Comparison of ENCODE assay signal across 11 cellular contexts in the genomic region with DNA sequence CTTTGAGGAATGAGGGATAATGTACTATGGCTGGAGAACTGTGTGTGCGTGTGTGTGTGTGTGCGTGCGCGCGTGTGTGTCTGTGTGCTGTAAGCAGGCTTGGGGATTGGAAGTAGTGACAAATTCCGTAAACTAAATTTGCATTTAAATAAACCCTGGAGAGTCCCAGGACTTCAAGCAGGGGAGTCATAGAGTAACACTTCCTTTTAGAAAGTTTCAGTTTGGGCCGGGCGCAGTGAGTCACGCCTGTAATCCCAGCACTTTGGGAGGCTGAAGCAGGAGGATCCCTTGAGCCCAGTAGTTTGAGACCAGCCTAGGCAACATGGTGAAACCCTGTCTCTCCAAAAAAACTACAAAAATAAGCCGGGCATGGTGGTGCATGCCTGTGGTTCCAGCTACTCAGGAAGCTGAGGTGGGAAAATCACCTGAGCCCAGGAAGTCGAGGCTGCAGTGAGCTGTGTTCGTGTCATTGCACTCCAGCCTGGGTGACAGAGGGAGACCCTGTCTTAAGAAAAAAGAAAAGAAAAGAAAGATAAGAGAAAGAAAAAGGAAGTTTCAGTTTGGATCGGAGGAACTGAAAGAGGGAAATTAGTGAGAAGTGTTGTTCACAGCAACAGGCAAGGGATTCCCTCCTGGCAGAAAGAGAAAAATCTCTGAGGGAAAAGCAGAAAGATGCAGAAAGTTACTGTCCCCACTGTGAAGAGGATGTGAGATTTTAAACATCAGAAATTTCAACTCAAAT.
DNase-seq lines count a peak whose midpoint lies in the region; ATAC-seq and TF ChIP-seq lines count a peak whose summit lies in the region.
"Had no signal": no experiment of that assay in that cellular context is flagged by ENCODE, and none has a peak within 500 bp of the region (broad histone marks: within the 10 kb centered on the region; RNA-seq: fewer than 3 reads in every experiment).

No MANE protein-coding gene starts in this region.

- H3K36me3 Mint-ChIP-seq in WTC11 (no peaks in the 10 kb centered on the region), progenitor cell of endocrine pancreas (ENCODE audit: insufficient read depth) (no peaks in the 10 kb centered on the region)
- no peaks in the 10 kb centered on the region for H3K36me3 Mint-ChIP-seq in activated CD4-positive, alpha-beta T cell treated with anti-CD3 and anti-CD28 coated beads, Interleukin-2, amount 10 ng/mL, durations not matched to agents 7 days and 5 days (ENCODE audit: low read depth)
- H3K36me3 Mint-ChIP-seq: activated naive CD4-positive, alpha-beta T cell treated with anti-CD3 and anti-CD28 coated beads, Interleukin-2, amount 50 U/mL, for 24 hours had no signal

- POLR2A ChIA-PET in WTC11 (lab: Charles Lee), result no interaction called here
- POLR2A ChIA-PET in activated CD4-positive, alpha-beta T cell treated with anti-CD3 and anti-CD28 coated beads, Interleukin-2, amount 10 ng/mL, durations not matched to agents 7 days and 5 days (lab: Charles Lee), result no interaction called here

- H3K4me1 Mint-ChIP-seq in WTC11, result peaks cover 26% of the 10 kb centered on the region
- H3K4me1 Mint-ChIP-seq in progenitor cell of endocrine pancreas (ENCODE audit: low read depth), result peaks cover 12% of the 10 kb centered on the region
- no peaks in the 10 kb centered on the region for H3K4me1 Mint-ChIP-seq in activated CD4-positive, alpha-beta T cell treated with anti-CD3 and anti-CD28 coated beads, Interleukin-2, amount 10 ng/mL, durations not matched to agents 7 days and 5 days
- H3K4me1 Mint-ChIP-seq: activated naive CD4-positive, alpha-beta T cell treated with anti-CD3 and anti-CD28 coated beads, Interleukin-2, amount 50 U/mL, for 24 hours had no signal

- no peak for TF ChIP-seq CTCF in GM10266 (IDR thresholded peaks at IDR 0.05; ENCODE audit: control insufficient read depth, insufficient read depth, low read depth, missing control alignments)
- no peak for TF ChIP-seq CTCF in WTC11 (IDR thresholded peaks at IDR 0.05)
- no peak for TF ChIP-seq CTCF in progenitor cell of endocrine pancreas (IDR thresholded peaks at IDR 0.05; ENCODE audit: unreplicated experiment)

- CTCF ChIA-PET in WTC11 (lab: Charles Lee), result no interaction called here
- CTCF ChIA-PET in activated CD4-positive, alpha-beta T cell treated with anti-CD3 and anti-CD28 coated beads, Interleukin-2, amount 10 ng/mL, durations not matched to agents 7 days and 5 days (lab: Charles Lee), result no interaction called here

- H3K27me3 Mint-ChIP-seq in WTC11 (ENCODE audit: low read depth) (no peaks in the 10 kb centered on the region), progenitor cell of endocrine pancreas (no peaks in the 10 kb centered on the region)
- no peaks in the 10 kb centered on the region for H3K27me3 Mint-ChIP-seq in activated CD4-positive, alpha-beta T cell treated with anti-CD3 and anti-CD28 coated beads, Interleukin-2, amount 10 ng/mL, durations not matched to agents 7 days and 5 days
- H3K27me3 Mint-ChIP-seq: activated naive CD4-positive, alpha-beta T cell treated with anti-CD3 and anti-CD28 coated beads, Interleukin-2, amount 50 U/mL, for 24 hours had no signal

- DNase-seq in GM10266 (ENCODE audit: extremely low spot score) (peak; percentile 25), WTC11 (ENCODE audit: low spot score) (peak; percentile 49), GF-D8 (lab: John Stamatoyannopoulos, UW) (no peak), progenitor cell of endocrine pancreas (ENCODE audit: low spot score, unreplicated experiment) (no peak), left lobe of liver (ENCODE audit: low spot score) (no peak)
- DNase-seq in activated CD4-positive, alpha-beta T cell treated with anti-CD3 and anti-CD28 coated beads, Interleukin-2, amount 10 ng/mL, durations not matched to agents 7 days and 5 days, result no peak
- DNase-seq: mammary epithelial cell had no signal

- ATAC-seq in GM21381 (IDR thresholded peaks at IDR 0.05; ENCODE audit: unreplicated experiment) (peak; percentile 75), HG03066 (IDR thresholded peaks at IDR 0.05; ENCODE audit: low read depth, unreplicated experiment) (peak; percentile 72), WTC11 (peak; percentile 95), left lobe of liver (no peak)

- H3K27ac Mint-ChIP-seq in WTC11 (peak overlapping the region; percentile 58), progenitor cell of endocrine pancreas (no peak overlapping the region)
- no peak overlapping the region for H3K27ac Mint-ChIP-seq in activated CD4-positive, alpha-beta T cell treated with anti-CD3 and anti-CD28 coated beads, Interleukin-2, amount 10 ng/mL, durations not matched to agents 7 days and 5 days
- H3K27ac Mint-ChIP-seq: activated naive CD4-positive, alpha-beta T cell treated with anti-CD3 and anti-CD28 coated beads, Interleukin-2, amount 50 U/mL, for 24 hours; T-helper 2 cell treated with Interferon-gamma antibody and Interleukin-4, amounts not matched to agents 5 μg/mL and 100 μg/mL, for 36 hours had no signal

- H3K4me3 Mint-ChIP-seq in WTC11, result no peak overlapping the region
- no peak overlapping the region for H3K4me3 Mint-ChIP-seq in progenitor cell of endocrine pancreas (ENCODE audit: low read depth)
- H3K4me3 Mint-ChIP-seq in activated CD4-positive, alpha-beta T cell treated with anti-CD3 and anti-CD28 coated beads, Interleukin-2, amount 10 ng/mL, durations not matched to agents 7 days and 5 days, result no peak overlapping the region
- H3K4me3 Mint-ChIP-seq: activated naive CD4-positive, alpha-beta T cell treated with anti-CD3 and anti-CD28 coated beads, Interleukin-2, amount 50 U/mL, for 24 hours; T-helper 2 cell treated with Interferon-gamma antibody and Interleukin-4, amounts not matched to agents 5 μg/mL and 100 μg/mL, for 36 hours had no signal

- no peaks in the 10 kb centered on the region for H3K9me3 Mint-ChIP-seq in WTC11
- peaks cover 4% of the 10 kb centered on the region for H3K9me3 Mint-ChIP-seq in progenitor cell of endocrine pancreas (ENCODE audit: low read depth)
- no peaks in the 10 kb centered on the region for H3K9me3 Mint-ChIP-seq in activated CD4-positive, alpha-beta T cell treated with anti-CD3 and anti-CD28 coated beads, Interleukin-2, amount 10 ng/mL, durations not matched to agents 7 days and 5 days
- H3K9me3 Mint-ChIP-seq: activated naive CD4-positive, alpha-beta T cell treated with anti-CD3 and anti-CD28 coated beads, Interleukin-2, amount 50 U/mL, for 24 hours had no signal

TF ChIP-seq in WTC11, 78 proteins besides CTCF, POLR2A, EP300 and RAD21:
- TF ChIP-seq, protein P1, sequence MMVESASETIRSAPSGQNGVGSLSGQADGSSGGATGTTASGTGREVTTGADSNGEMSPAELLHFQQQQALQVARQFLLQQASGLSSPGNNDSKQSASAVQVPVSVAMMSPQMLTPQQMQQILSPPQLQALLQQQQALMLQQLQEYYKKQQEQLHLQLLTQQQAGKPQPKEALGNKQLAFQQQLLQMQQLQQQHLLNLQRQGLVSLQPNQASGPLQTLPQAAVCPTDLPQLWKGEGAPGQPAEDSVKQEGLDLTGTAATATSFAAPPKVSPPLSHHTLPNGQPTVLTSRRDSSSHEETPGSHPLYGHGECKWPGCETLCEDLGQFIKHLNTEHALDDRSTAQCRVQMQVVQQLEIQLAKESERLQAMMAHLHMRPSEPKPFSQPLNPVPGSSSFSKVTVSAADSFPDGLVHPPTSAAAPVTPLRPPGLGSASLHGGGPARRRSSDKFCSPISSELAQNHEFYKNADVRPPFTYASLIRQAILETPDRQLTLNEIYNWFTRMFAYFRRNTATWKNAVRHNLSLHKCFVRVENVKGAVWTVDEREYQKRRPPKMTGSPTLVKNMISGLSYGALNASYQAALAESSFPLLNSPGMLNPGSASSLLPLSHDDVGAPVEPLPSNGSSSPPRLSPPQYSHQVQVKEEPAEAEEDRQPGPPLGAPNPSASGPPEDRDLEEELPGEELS (CRISPR knock-in tag; IDR thresholded peaks at IDR 0.05), result 0 out of 2 replicates have a peak, but pooled peaks have one; percentile 31
- TF ChIP-seq FOXP1 (CRISPR knock-in tag; IDR thresholded peaks at IDR 0.05; ENCODE audit: borderline replicate concordance), result no peak
TF ChIP-seq in WTC11: peak in this region for 1.

Comparison
In these comparisons a context has a peak if more than half of its experiments do, and no peak if none do; other contexts are left out.
1. DNase-seq: peak in GM10266 (single experiment) and WTC11 (single experiment); none in GF-D8 (single experiment), progenitor cell of endocrine pancreas (single experiment), left lobe of liver (single experiment) and activated CD4-positive, alpha-beta T cell treated with anti-CD3 and anti-CD28 coated beads, Interleukin-2, amount 10 ng/mL, durations not matched to agents 7 days and 5 days (single experiment).